ENCODE assay signal across 1 cellular context in genomic region chr22:31603574-31603973, GRCh38.
TF ChIP-seq lines count a peak whose summit lies in the region.

No MANE protein-coding gene starts in this region.

TF ChIP-seq in IMR-90, 13 proteins besides CTCF, POLR2A, EP300 and RAD21:
- TF ChIP-seq SMC3 (IDR thresholded peaks at IDR 0.05; ENCODE audit: low read depth, low read length) (no peak), RCOR1 (IDR thresholded peaks at IDR 0.05; ENCODE audit: insufficient replicate concordance, low read length) (no peak), MAZ (IDR thresholded peaks at IDR 0.05; ENCODE audit: borderline replicate concordance, low read depth, low read length) (no peak), CHD1 (IDR thresholded peaks at IDR 0.05; ENCODE audit: low read depth, low read length) (no peak), USF2 (IDR thresholded peaks at IDR 0.05; ENCODE audit: low read depth, low read length) (no peak), CEBPB (IDR thresholded peaks at IDR 0.05; ENCODE audit: low read depth, low read length) (no peak), NFE2L2 (IDR thresholded peaks at IDR 0.05; ENCODE audit: low read depth, low read length) (no peak), FOS (IDR thresholded peaks at IDR 0.05; ENCODE audit: low read depth, low read length) (no peak)
